ENCODE assay signal across 8 cellular contexts in the genomic region with DNA sequence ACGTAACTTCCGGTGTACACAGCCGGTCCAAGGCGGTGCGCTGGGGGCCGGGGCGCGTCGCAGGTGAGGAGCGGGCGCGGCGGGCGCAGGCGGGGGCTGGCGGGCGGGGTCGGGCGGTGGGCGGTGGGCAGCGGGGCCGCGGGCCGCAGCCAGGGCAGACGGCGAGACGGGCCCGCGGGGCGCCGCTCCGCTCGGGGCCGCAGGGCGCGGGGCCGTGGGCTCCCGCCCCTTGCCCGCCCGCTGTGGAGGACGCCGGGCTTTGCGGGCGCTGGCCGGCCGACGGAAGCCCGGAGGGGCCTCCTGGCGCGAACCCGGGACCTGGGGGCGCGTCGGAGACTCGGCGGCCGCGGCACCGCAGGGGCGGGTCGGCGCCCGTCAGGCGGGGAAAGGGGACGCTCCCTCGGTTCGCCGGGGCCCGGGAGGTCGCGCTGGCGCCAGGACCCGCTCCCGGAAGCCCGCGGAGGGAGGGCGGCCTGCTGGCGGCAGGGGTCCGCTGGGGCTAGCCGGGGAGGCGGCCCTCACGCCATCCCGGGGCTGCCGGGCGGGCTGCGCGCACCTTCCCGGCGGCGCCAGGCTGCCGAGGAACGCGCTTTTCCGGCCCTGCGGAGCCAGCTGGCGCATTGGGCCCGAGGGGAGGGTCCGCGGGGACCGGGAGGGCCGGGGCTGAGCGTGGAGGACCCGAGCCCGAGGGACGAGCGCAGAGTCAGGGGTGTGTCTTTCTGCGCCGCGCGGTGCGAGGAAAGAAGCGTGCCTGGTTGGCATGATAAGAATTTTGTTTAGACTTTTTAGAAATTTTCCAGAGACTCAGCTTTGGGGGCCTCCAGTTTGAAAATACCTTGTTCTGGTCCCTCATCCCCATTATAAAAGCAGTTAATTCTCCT. TPM values are rescaled to one million over a fixed set of nuclear protein-coding genes. Genes with fewer than 3 reads are reported as not detected.
A peak's percentile ranks its signal among the peaks of the same experiment; 100 is the strongest.
DNase-seq lines count a peak whose midpoint lies in the region; ATAC-seq lines count a peak whose summit lies in the region.

A gene with protein sequence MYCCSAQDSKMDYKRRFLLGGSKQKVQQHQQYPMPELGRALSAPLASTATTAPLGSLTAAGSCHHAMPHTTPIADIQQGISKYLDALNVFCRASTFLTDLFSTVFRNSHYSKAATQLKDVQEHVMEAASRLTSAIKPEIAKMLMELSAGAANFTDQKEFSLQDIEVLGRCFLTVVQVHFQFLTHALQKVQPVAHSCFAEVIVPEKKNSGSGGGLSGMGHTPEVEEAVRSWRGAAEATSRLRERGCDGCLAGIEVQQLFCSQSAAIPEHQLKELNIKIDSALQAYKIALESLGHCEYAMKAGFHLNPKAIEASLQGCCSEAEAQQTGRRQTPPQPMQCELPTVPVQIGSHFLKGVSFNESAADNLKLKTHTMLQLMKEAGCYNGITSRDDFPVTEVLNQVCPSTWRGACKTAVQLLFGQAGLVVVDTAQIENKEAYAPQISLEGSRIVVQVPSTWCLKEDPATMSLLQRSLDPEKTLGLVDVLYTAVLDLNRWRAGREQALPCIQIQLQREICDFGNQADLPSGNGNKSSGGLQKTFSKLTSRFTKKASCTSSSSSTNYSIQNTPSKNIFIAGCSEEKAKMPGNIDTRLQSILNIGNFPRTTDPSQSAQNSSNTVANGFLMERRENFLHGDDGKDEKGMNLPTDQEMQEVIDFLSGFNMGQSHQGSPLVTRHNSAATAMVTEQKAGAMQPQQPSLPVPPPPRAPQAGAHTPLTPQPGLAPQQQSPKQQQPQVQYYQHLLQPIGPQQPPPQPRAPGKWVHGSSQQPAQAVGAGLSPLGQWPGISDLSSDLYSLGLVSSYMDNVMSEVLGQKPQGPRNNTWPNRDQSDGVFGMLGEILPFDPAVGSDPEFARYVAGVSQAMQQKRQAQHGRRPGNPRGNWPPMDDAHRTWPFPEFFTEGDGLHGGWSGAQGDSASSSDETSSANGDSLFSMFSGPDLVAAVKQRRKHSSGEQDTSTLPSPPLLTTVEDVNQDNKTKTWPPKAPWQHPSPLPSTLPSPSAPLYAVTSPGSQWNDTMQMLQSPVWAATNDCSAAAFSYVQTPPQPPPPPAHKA (N-terminal part only) (plus strand): TSS at position 3 of the 881 bp plus-strand sequence. CDS start 45,920 bp downstream, outside the sequence.

- H3K27me3 ChIP-seq in esophagus (ENCODE audit: control insufficient read depth in 1 of 2, insufficient read depth in 2 of 2, low read length in 2 of 2) = no peaks in the 10 kb centered on the region

- ATAC-seq in HG02763 (IDR thresholded peaks at IDR 0.05; ENCODE audit: unreplicated experiment) = peak; percentile 92

- H3K4me3 ChIP-seq in esophagus (ENCODE audit: low read depth in 1 of 2, low read length in 2 of 2) = peak within 1 kb of the TSS; percentile 90 to 96

- DNase-seq in NCI-H2107 (lab: John Stamatoyannopoulos, UW) = peak; percentile 64
- no peak for DNase-seq in NCI-H2107 treated with DMSO at 0.1 percent for 48 hours (lab: John Stamatoyannopoulos, UW; ENCODE audit: unreplicated experiment)
- peak; percentile 44 for DNase-seq in NCI-H2171 treated with DMSO at 0.1 percent for 48 hours (lab: John Stamatoyannopoulos, UW)
- peak; percentile 70 for DNase-seq in activated CD8-positive, alpha-beta memory T cell treated with anti-CD3 and anti-CD28 coated beads, Interleukin-2, amount 50 U/mL, for 48 hours
- peak; percentile 53 for DNase-seq in myocyte (ENCODE audit: low read depth)
- peak in 26 of 49 donors; percentile 17 to 72 (median 50) for DNase-seq in substantia nigra (lab: John Stamatoyannopoulos, UW)

- WGBS in esophagus, 2 donors = 0 to 1% methylated on average over 62 to 112 of the region's 112 CpGs

- H3K9me3 ChIP-seq in esophagus (ENCODE audit: control insufficient read depth in 2 of 2, insufficient read depth in 1 of 2, low read depth in 1 of 2, low read length in 1 of 2) = no peaks in the 10 kb centered on the region

- H3K27ac ChIP-seq in esophagus (ENCODE audit: low read depth in 2 of 2, low read length in 1 of 2) (peak within 1 kb of the TSS; percentile 93 to 96), substantia nigra (ENCODE audit: low read depth, low read length, poor library complexity, severe bottlenecking) (peak within 1 kb of the TSS; percentile 88)

- no peaks in the 10 kb centered on the region for H3K36me3 ChIP-seq in esophagus (ENCODE audit: control insufficient read depth in 2 of 2, insufficient read depth in 2 of 2, low read length in 1 of 2)

- no peaks in the 10 kb centered on the region for H3K4me1 ChIP-seq in esophagus (ENCODE audit: control insufficient read depth in 2 of 2, insufficient read depth in 2 of 2, low read length in 1 of 2)

RNA-seq across cellular contexts. Expression of the gene that starts here (rescaled TPM):
- 1 to 10 TPM; 4.6 to 6.8 TPM for polyA plus RNA-seq in esophagus
- total RNA-seq in myocyte = 8.4 and 9.8 TPM in 2 replicates
- 9.1 TPM for polyA plus RNA-seq in myocyte (2012)
